In genomic region chr6:167913699-167914098, GRCh38 we compare ENCODE assay signal across 1 cellular context.
TF ChIP-seq lines count a peak whose summit lies in the region.

No MANE protein-coding gene starts in this region.

TF ChIP-seq in HepG2, 621 proteins besides CTCF, POLR2A, EP300 and RAD21 (continued from another document):
- TF ChIP-seq, protein P1, sequence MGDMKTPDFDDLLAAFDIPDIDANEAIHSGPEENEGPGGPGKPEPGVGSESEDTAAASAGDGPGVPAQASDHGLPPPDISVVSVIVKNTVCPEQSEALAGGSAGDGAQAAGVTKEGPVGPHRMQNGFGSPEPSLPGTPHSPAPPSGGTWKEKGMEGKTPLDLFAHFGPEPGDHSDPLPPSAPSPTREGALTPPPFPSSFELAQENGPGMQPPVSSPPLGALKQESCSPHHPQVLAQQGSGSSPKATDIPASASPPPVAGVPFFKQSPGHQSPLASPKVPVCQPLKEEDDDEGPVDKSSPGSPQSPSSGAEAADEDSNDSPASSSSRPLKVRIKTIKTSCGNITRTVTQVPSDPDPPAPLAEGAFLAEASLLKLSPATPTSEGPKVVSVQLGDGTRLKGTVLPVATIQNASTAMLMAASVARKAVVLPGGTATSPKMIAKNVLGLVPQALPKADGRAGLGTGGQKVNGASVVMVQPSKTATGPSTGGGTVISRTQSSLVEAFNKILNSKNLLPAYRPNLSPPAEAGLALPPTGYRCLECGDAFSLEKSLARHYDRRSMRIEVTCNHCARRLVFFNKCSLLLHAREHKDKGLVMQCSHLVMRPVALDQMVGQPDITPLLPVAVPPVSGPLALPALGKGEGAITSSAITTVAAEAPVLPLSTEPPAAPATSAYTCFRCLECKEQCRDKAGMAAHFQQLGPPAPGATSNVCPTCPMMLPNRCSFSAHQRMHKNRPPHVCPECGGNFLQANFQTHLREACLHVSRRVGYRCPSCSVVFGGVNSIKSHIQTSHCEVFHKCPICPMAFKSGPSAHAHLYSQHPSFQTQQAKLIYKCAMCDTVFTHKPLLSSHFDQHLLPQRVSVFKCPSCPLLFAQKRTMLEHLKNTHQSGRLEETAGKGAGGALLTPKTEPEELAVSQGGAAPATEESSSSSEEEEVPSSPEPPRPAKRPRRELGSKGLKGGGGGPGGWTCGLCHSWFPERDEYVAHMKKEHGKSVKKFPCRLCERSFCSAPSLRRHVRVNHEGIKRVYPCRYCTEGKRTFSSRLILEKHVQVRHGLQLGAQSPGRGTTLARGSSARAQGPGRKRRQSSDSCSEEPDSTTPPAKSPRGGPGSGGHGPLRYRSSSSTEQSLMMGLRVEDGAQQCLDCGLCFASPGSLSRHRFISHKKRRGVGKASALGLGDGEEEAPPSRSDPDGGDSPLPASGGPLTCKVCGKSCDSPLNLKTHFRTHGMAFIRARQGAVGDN (CRISPR knock-in tag; IDR thresholded peaks at IDR 0.05) = no peak
